In the genomic region with DNA sequence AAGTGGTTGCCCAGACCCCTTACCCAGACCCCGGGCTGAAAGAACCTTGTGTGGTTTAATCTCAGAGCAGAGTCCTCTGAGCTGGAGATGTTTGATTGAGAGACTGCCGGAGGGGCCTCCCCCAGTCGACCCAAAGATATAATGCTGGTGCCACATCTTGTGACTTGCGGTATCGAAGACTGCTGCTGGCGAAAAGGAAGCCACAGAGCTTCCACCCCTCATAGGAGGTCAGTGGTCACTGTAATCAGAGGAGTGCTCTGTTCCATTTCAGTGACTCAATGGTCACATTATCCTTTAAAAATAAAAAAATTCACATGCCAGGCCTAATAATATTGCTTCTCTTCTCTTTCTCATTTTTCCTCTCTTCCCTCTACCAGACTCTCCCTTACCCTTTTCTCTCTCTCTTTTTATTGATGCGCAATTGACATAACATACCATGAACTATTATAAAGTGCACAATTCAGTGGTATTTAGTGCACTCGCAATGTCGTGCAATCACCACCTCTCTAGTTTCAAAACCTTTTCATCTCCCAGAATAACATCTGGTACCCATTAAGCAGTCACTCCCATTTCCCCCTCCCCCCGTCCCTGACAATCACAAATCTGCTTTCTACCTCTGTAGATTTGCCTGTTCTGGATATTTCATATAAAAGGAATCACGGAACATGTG, we compare ENCODE assay signal across 14 cellular contexts. TPM values are rescaled to one million over a fixed set of nuclear protein-coding genes. Genes with fewer than 3 reads are reported as not detected.
A peak's percentile ranks its signal among the peaks of the same experiment; 100 is the strongest.
DNase-seq lines count a peak whose midpoint lies in the region; ATAC-seq and TF ChIP-seq lines count a peak whose summit lies in the region.
"Had no signal": no experiment of that assay in that cellular context is flagged by ENCODE, and none has a peak within 500 bp of the region (broad histone marks: within the 10 kb centered on the region; RNA-seq: fewer than 3 reads in every experiment).

No MANE protein-coding gene starts in this region.

- CTCF ChIA-PET in naive thymus-derived CD4-positive, alpha-beta T cell (lab: Charles Lee), result no interaction called here

- no peak for TF ChIP-seq POLR2A in breast epithelium (IDR thresholded peaks at IDR 0.05)

- TF ChIP-seq CTCF in AG10803 (conservative IDR thresholded peaks at IDR 0.05; ENCODE audit: low read length) (no peak), breast epithelium (IDR thresholded peaks at IDR 0.05) (no peak)

- H3K9me3 ChIP-seq in breast epithelium, result no peaks in the 10 kb centered on the region
- H3K9me3 ChIP-seq in naive thymus-derived CD4-positive, alpha-beta T cell (ENCODE audit: control insufficient read depth in 2 of 3, low read length in 3 of 3), result no peaks in the 10 kb centered on the region
- H3K9me3 ChIP-seq: right lobe of liver had no signal

- intact Hi-C loops in breast epithelium (cut with DNase I; ENCODE audit: low total_unique reads), result no loop called here
- intact Hi-C loops in naive thymus-derived CD4-positive, alpha-beta T cell (cut with micrococcal nuclease), result loop anchor here in 1 of 2 donors (5.0 kb wide), 1 partner anchor 33 kb away; no protein-coding TSS in a partner anchor

- peak; percentile 51 for DNase-seq in AG10803 (ENCODE audit: low read depth)
- peak; percentile 46 for DNase-seq in NCI-H2171 (lab: John Stamatoyannopoulos, UW)
- no peak for DNase-seq in breast epithelium (ENCODE audit: low spot score in 2 of 2)
- DNase-seq in naive thymus-derived CD4-positive, alpha-beta T cell, result no peak
- DNase-seq in NCI-H748 treated with DMSO at 0.1 percent for 48 hours (lab: John Stamatoyannopoulos, UW), result no peak
- DNase-seq in effector CD4-positive, alpha-beta T cell, result no peak
- no peak for DNase-seq in AG20443 (ENCODE audit: low spot score)
- DNase-seq in SW 1271 (lab: John Stamatoyannopoulos, UW), result no peak
- DNase-seq: activated naive CD8-positive, alpha-beta T cell treated with anti-CD3 and anti-CD28 coated beads, Interleukin-2, amount 10 ng/mL, durations not matched to agents 7 days and 5 days; KBM-7; left colon; NCI-H526 treated with DMSO at 0.1 percent for 48 hours; right lobe of liver; stimulated activated CD8-positive, alpha-beta memory T cell treated with anti-CD3 and anti-CD28 coated beads, Interleukin-4, amount 100 ng/mL, for 48 hours had no signal

- peaks cover 0 to 4% of the 10 kb centered on the region in 2 donors for H3K4me1 ChIP-seq in breast epithelium
- H3K4me1 ChIP-seq in naive thymus-derived CD4-positive, alpha-beta T cell (ENCODE audit: control insufficient read depth in 2 of 2, insufficient read depth in 2 of 2, low read length in 2 of 2), result peaks cover 16 to 18% of the 10 kb centered on the region in 2 donors

- peak; percentile 36 for ATAC-seq in naive thymus-derived CD4-positive, alpha-beta T cell

- peak overlapping the region in 3 of 9 donors; percentile 5 to 77 (median 7) for H3K27ac Mint-ChIP-seq in naive thymus-derived CD4-positive, alpha-beta T cell
- H3K27ac Mint-ChIP-seq: activated naive CD8-positive, alpha-beta T cell treated with anti-CD3 and anti-CD28 coated beads, Interleukin-2, amount 10 ng/mL, durations not matched to agents 7 days and 5 days had no signal

- H3K36me3 ChIP-seq in breast epithelium, result no peaks in the 10 kb centered on the region
- no peaks in the 10 kb centered on the region for H3K36me3 ChIP-seq in naive thymus-derived CD4-positive, alpha-beta T cell (ENCODE audit: control insufficient read depth in 2 of 3, insufficient read depth in 3 of 3, low read length in 3 of 3)
- H3K36me3 ChIP-seq: right lobe of liver had no signal

- H3K36me3 Mint-ChIP-seq in naive thymus-derived CD4-positive, alpha-beta T cell, result peaks cover 0 to 3% (median 0%) of the 10 kb centered on the region in 5 donors
- H3K36me3 Mint-ChIP-seq: activated naive CD8-positive, alpha-beta T cell treated with anti-CD3 and anti-CD28 coated beads, Interleukin-2, amount 10 ng/mL, durations not matched to agents 7 days and 5 days had no signal

- H3K9me3 Mint-ChIP-seq in naive thymus-derived CD4-positive, alpha-beta T cell, result peaks cover 0 to 3% (median 0%) of the 10 kb centered on the region in 11 donors

- H3K4me3 ChIP-seq in AG10803 (ENCODE audit: low read length) (no peak overlapping the region), breast epithelium (no peak overlapping the region)
- no peak overlapping the region for H3K4me3 ChIP-seq in naive thymus-derived CD4-positive, alpha-beta T cell (ENCODE audit: low read length)
- H3K4me3 ChIP-seq: right lobe of liver had no signal

- H3K4me3 Mint-ChIP-seq in naive thymus-derived CD4-positive, alpha-beta T cell, result no peak overlapping the region
- H3K4me3 Mint-ChIP-seq: activated naive CD8-positive, alpha-beta T cell treated with anti-CD3 and anti-CD28 coated beads, Interleukin-2, amount 10 ng/mL, durations not matched to agents 7 days and 5 days had no signal

- peaks cover 25 to 46% (median 31%) of the 10 kb centered on the region in 7 donors for H3K4me1 Mint-ChIP-seq in naive thymus-derived CD4-positive, alpha-beta T cell

- H3K27ac ChIP-seq in breast epithelium, result peak overlapping the region; percentile 86 to 94
- no peak overlapping the region for H3K27ac ChIP-seq in naive thymus-derived CD4-positive, alpha-beta T cell (ENCODE audit: low read depth, low read length)
- H3K27ac ChIP-seq: right lobe of liver had no signal

- H3K27me3 Mint-ChIP-seq in naive thymus-derived CD4-positive, alpha-beta T cell, result peaks cover 0 to 2% (median 0%) of the 10 kb centered on the region in 5 donors
- H3K27me3 Mint-ChIP-seq: activated naive CD8-positive, alpha-beta T cell treated with anti-CD3 and anti-CD28 coated beads, Interleukin-2, amount 10 ng/mL, durations not matched to agents 7 days and 5 days had no signal

- no peaks in the 10 kb centered on the region for H3K27me3 ChIP-seq in breast epithelium
- no peaks in the 10 kb centered on the region for H3K27me3 ChIP-seq in naive thymus-derived CD4-positive, alpha-beta T cell (ENCODE audit: control insufficient read depth in 2 of 2, insufficient read depth in 2 of 2, low read length in 2 of 2)
- H3K27me3 ChIP-seq: right lobe of liver had no signal

- POLR2A ChIA-PET in naive thymus-derived CD4-positive, alpha-beta T cell (lab: Charles Lee), result no interaction called here

RNA-seq across cellular contexts. Expression of a gene that starts 52.6 kb away (rescaled TPM):
- total RNA-seq in breast epithelium, result 10 to 100 TPM; 63.3 to 78.3 (median 66.1) TPM
- 10 to 100 TPM; 24.8 to 98.1 (median 30.9) TPM for total RNA-seq in naive thymus-derived CD4-positive, alpha-beta T cell
- polyA plus RNA-seq in naive thymus-derived CD4-positive, alpha-beta T cell, result 1 to 10 TPM; 5.7 to 5.9 TPM

Comparison
In these comparisons a context has a peak if more than half of its experiments do, and no peak if none do; other contexts are left out.
1. DNase-seq: peak in AG10803 (single experiment) and NCI-H2171 (single experiment); none in breast epithelium (0 of 2), naive thymus-derived CD4-positive, alpha-beta T cell (0 of 9), NCI-H748 treated with DMSO at 0.1 percent for 48 hours (single experiment), effector CD4-positive, alpha-beta T cell (single experiment), AG20443 (single experiment) and SW 1271 (0 of 2).